Comparison of ENCODE assay signal across 12 cellular contexts in genomic region chr5:175457466-175457865, GRCh38. TPM values are rescaled to one million over a fixed set of nuclear protein-coding genes. Genes with fewer than 3 reads are reported as not detected.
DNase-seq lines count a peak whose midpoint lies in the region; ATAC-seq and TF ChIP-seq lines count a peak whose summit lies in the region.
"Had no signal": no experiment of that assay in that cellular context is flagged by ENCODE, and none has a peak within 500 bp of the region (broad histone marks: within the 10 kb centered on the region; RNA-seq: fewer than 3 reads in every experiment).

No MANE protein-coding gene starts in this region.

- intact Hi-C loops in PC-3 (cut with micrococcal nuclease), result no loop called here
- intact Hi-C loops in Right ventricle myocardium inferior (cut with DNase I), result no loop called here
- intact Hi-C loops in transverse colon (cut with DNase I; ENCODE audit: low total_unique reads), result no loop called here

- H3K4me1 Mint-ChIP-seq in activated CD4-positive, alpha-beta memory T cell treated with anti-CD3 and anti-CD28 coated beads, Interleukin-2, amount 10 ng/mL, durations not matched to agents 7 days and 5 days, result peaks cover 11% of the 10 kb centered on the region

- TF ChIP-seq EP300 in transverse colon (IDR thresholded peaks at IDR 0.05; ENCODE audit: low read depth), result no peak

- DNase-seq in PC-3, result peak; percentile 37
- DNase-seq in activated CD4-positive, alpha-beta memory T cell treated with anti-CD3 and anti-CD28 coated beads, Interleukin-2, amount 10 ng/mL, durations not matched to agents 7 days and 5 days, result no peak
- no peak for DNase-seq in Right ventricle myocardium inferior (ENCODE audit: missing footprints)
- DNase-seq in transverse colon, result no peak
- no peak for DNase-seq in dermis blood vessel endothelial cell
- DNase-seq: activated naive CD4-positive, alpha-beta T cell; DMS79; esophagus squamous epithelium had no signal

- no peaks in the 10 kb centered on the region for H3F3A ChIP-seq in PC-3 (ENCODE audit: low read length, unreplicated experiment)

- no peaks in the 10 kb centered on the region for H3K9me3 Mint-ChIP-seq in activated CD4-positive, alpha-beta memory T cell treated with anti-CD3 and anti-CD28 coated beads, Interleukin-2, amount 10 ng/mL, durations not matched to agents 7 days and 5 days

- ATAC-seq in GM19395 (IDR thresholded peaks at IDR 0.05; ENCODE audit: unreplicated experiment), result peak; percentile 92
- peak; percentile 98 for ATAC-seq in HG02973 (IDR thresholded peaks at IDR 0.05; ENCODE audit: unreplicated experiment)
- no peak for ATAC-seq in PC-3
- no peak for ATAC-seq in Right ventricle myocardium inferior
- ATAC-seq: K562 had no signal

- in situ Hi-C loops in transverse colon (cut with MboI; ENCODE audit: low pct_ligation_motif_present in 1 of 4, low pct_unique_long_range_greater_than_20kb in 1 of 4, low sequenced_read_pairs in 3 of 4), result no loop called here

- H3K36me3 ChIP-seq in PC-3 (ENCODE audit: low read depth, low read length) (no peaks in the 10 kb centered on the region), transverse colon (no peaks in the 10 kb centered on the region)
- H3K36me3 ChIP-seq: esophagus squamous epithelium had no signal

- peaks cover 17% of the 10 kb centered on the region for H3K27me3 ChIP-seq in PC-3 (ENCODE audit: low read length)
- peaks cover 16% of the 10 kb centered on the region for H3K27me3 ChIP-seq in transverse colon

- H3K4me3 ChIP-seq in PC-3 (ENCODE audit: low read length), result no peak overlapping the region
- H3K4me3 ChIP-seq in transverse colon, result no peak overlapping the region
- H3K4me3 ChIP-seq: esophagus squamous epithelium, K562 had no signal

- no TSS peak for BruUV-seq in PC-3 (replicated peaks; lab: Mats Ljungman, UMichigan)

- no peak overlapping the region for H3K4me2 ChIP-seq in PC-3 (ENCODE audit: low read length)

- CTCF ChIA-PET in PC-3 (lab: Charles Lee), result no interaction called here
- CTCF ChIA-PET in activated CD4-positive, alpha-beta memory T cell treated with anti-CD3 and anti-CD28 coated beads, Interleukin-2, amount 10 ng/mL, durations not matched to agents 7 days and 5 days (lab: Charles Lee), result interaction anchor here (1.1 to 1.6 kb wide), 2 partner anchors 76 to 506 kb away, joined by 3 to 4 read pairs; no protein-coding TSS in a partner anchor

- H3K4me3 Mint-ChIP-seq in activated CD4-positive, alpha-beta memory T cell treated with anti-CD3 and anti-CD28 coated beads, Interleukin-2, amount 10 ng/mL, durations not matched to agents 7 days and 5 days, result no peak overlapping the region

- H3K9me3 ChIP-seq in PC-3 (ENCODE audit: low read length) (no peaks in the 10 kb centered on the region), transverse colon (no peaks in the 10 kb centered on the region)
- H3K9me3 ChIP-seq: esophagus squamous epithelium had no signal

- H3K27ac ChIP-seq in PC-3 (ENCODE audit: low read length), result no peak overlapping the region
- no peak overlapping the region for H3K27ac ChIP-seq in transverse colon
- H3K27ac ChIP-seq: esophagus squamous epithelium had no signal

- no peak for TF ChIP-seq POLR2A in transverse colon (IDR thresholded peaks at IDR 0.05)

- H3K4me1 ChIP-seq in PC-3 (ENCODE audit: insufficient read depth, low read length) (no peaks in the 10 kb centered on the region), transverse colon (no peaks in the 10 kb centered on the region)
- H3K4me1 ChIP-seq: esophagus squamous epithelium had no signal

- H3K9ac ChIP-seq in PC-3 (ENCODE audit: low read length), result no peak overlapping the region

- H4K20me1 ChIP-seq in PC-3 (ENCODE audit: low read length), result no peaks in the 10 kb centered on the region

- WGBS in transverse colon (ENCODE audit: low coverage in 1 of 2), 2 donors, result 47 to 63% methylated on average over 1 of the region's 1 CpG

- TF ChIP-seq CTCF in GM12872 (IDR thresholded peaks at IDR 0.05; ENCODE audit: insufficient read depth, low read depth, low read length) (0 out of 3 replicates have a peak, but pooled peaks have one; percentile 14), PC-3 (conservative IDR thresholded peaks at IDR 0.05; ENCODE audit: low read depth, low read length) (peak; percentile 36; the same call in 1 of the 2 replicates), transverse colon (IDR thresholded peaks at IDR 0.05) (no peak)

- peaks cover 34% of the 10 kb centered on the region for H3K27me3 Mint-ChIP-seq in activated CD4-positive, alpha-beta memory T cell treated with anti-CD3 and anti-CD28 coated beads, Interleukin-2, amount 10 ng/mL, durations not matched to agents 7 days and 5 days

- no peak overlapping the region for H2AFZ ChIP-seq in PC-3 (ENCODE audit: low read length)

- H3K27ac Mint-ChIP-seq in activated CD4-positive, alpha-beta memory T cell treated with anti-CD3 and anti-CD28 coated beads, Interleukin-2, amount 10 ng/mL, durations not matched to agents 7 days and 5 days, result no peak overlapping the region

- no peaks in the 10 kb centered on the region for H3K79me2 ChIP-seq in PC-3 (ENCODE audit: low read length)

- H3K9me2 ChIP-seq in PC-3 (replicated peaks; ENCODE audit: low read length), result no peaks in the 10 kb centered on the region

- H3K36me3 Mint-ChIP-seq in activated CD4-positive, alpha-beta memory T cell treated with anti-CD3 and anti-CD28 coated beads, Interleukin-2, amount 10 ng/mL, durations not matched to agents 7 days and 5 days (ENCODE audit: low read depth), result no peaks in the 10 kb centered on the region

- POLR2A ChIA-PET in PC-3 (lab: Charles Lee; ENCODE audit: unreplicated experiment), result no interaction called here
- POLR2A ChIA-PET in activated CD4-positive, alpha-beta memory T cell treated with anti-CD3 and anti-CD28 coated beads, Interleukin-2, amount 10 ng/mL, durations not matched to agents 7 days and 5 days (lab: Charles Lee), result no interaction called here

RNA-seq across cellular contexts. Expression of gene DRD1, which starts 13.5 kb away (rescaled TPM):
- total RNA-seq in PC-3 (2014; rRNA removed) (not detected in 2 replicates), Right ventricle myocardium inferior (not detected), transverse colon (under 1 TPM in 1 of 4 donors, not detected in 3; 0.16 TPM), dermis blood vessel endothelial cell (not detected in 2 replicates)
- total RNA-seq in activated CD4-positive, alpha-beta memory T cell treated with anti-CD3 and anti-CD28 coated beads, Interleukin-2, amount 10 ng/mL, durations not matched to agents 7 days and 5 days, result not detected
- total RNA-seq: K562 had no signal

RNA-seq across cellular contexts. Expression of gene SFXN1, which starts 20.9 kb away (rescaled TPM):
- total RNA-seq in PC-3 (2014; rRNA removed) (46.5 and 54.4 TPM in 2 replicates), Right ventricle myocardium inferior (34.5 TPM), transverse colon (100 to 1,000 TPM in 2 of 4 donors, 10 to 100 TPM in 2; 15.7 to 192 (median 93.4) TPM), dermis blood vessel endothelial cell (109 and 176 TPM in 2 replicates)
- total RNA-seq in activated CD4-positive, alpha-beta memory T cell treated with anti-CD3 and anti-CD28 coated beads, Interleukin-2, amount 10 ng/mL, durations not matched to agents 7 days and 5 days, result 100 to 1,000 TPM; 206 to 216 TPM

Comparison
In these comparisons a context has a peak if more than half of its experiments do, and no peak if none do; other contexts are left out.
1. CTCF ChIP-seq: peak in GM12872 (single experiment) and PC-3 (single experiment); none in transverse colon (0 of 5).
2. ATAC-seq: peak in GM19395 (single experiment) and HG02973 (single experiment); none in PC-3 (single experiment) and Right ventricle myocardium inferior (single experiment).